ENCODE assay signal across 14 cellular contexts in genomic region chr7:139117599-139118233, GRCh38. TPM values are rescaled to one million over a fixed set of nuclear protein-coding genes. Genes with fewer than 3 reads are reported as not detected.
A peak's percentile ranks its signal among the peaks of the same experiment; 100 is the strongest.
DNase-seq lines count a peak whose midpoint lies in the region; ATAC-seq and TF ChIP-seq lines count a peak whose summit lies in the region.
"Had no signal": no experiment of that assay in that cellular context is flagged by ENCODE, and none has a peak within 500 bp of the region (broad histone marks: within the 10 kb centered on the region; RNA-seq: fewer than 3 reads in every experiment).

No MANE protein-coding gene starts in this region.

- H3K4me3 ChIP-seq in osteoblast (ENCODE audit: insufficient read depth, low read length), result no peak overlapping the region
- H3K4me3 ChIP-seq: psoas muscle, SK-N-MC had no signal

- H3K79me2 ChIP-seq in osteoblast (ENCODE audit: insufficient read depth, low read length), result no peaks in the 10 kb centered on the region

- DNase-seq in activated T-cell treated with anti-CD3 and anti-CD28 coated beads, Interleukin-2, amount 50 U/mL, for 4 hours, result no peak
- no peak for DNase-seq in activated T-cell treated with anti-CD3 and anti-CD28 coated beads, Interleukin-2, amount 50 U/mL, for 1 hour
- DNase-seq in DMS53 treated with DMSO at 0.1 percent for 48 hours (lab: John Stamatoyannopoulos, UW; ENCODE audit: unreplicated experiment), result peak; percentile 63
- DNase-seq in activated naive CD8-positive, alpha-beta T cell treated with anti-CD3 and anti-CD28 coated beads, Interleukin-2, amount 50 U/mL, for 24 hours, result no peak
- peak; percentile 64 for DNase-seq in osteoblast (ENCODE audit: insufficient read length, low spot score, missing footprints)
- DNase-seq in NCI-H82 treated with DMSO at 0.1 percent for 48 hours (lab: John Stamatoyannopoulos, UW; ENCODE audit: unreplicated experiment), result no peak
- no peak for DNase-seq in SIG-M5 treated with dmso at 0.1 percent for 504 hours (lab: John Stamatoyannopoulos, UW; ENCODE audit: unreplicated experiment)
- DNase-seq: central memory CD4-positive, alpha-beta T cell; DMS 273 treated with DMSO at 0.1 percent for 48 hours; left lung; psoas muscle had no signal

- no peaks in the 10 kb centered on the region for H3K9me3 ChIP-seq in osteoblast (ENCODE audit: low read depth, low read length)
- H3K9me3 ChIP-seq: left lung, psoas muscle had no signal

- H3K27ac Mint-ChIP-seq in activated naive CD8-positive, alpha-beta T cell treated with anti-CD3 and anti-CD28 coated beads, Interleukin-2, amount 50 U/mL, for 24 hours, result peak overlapping the region; percentile 57

- no peaks in the 10 kb centered on the region for H3K36me3 Mint-ChIP-seq in activated T-cell treated with anti-CD3 and anti-CD28 coated beads, Interleukin-2, amount 50 U/mL, for 4 hours (ENCODE audit: insufficient read depth)
- no peaks in the 10 kb centered on the region for H3K36me3 Mint-ChIP-seq in activated naive CD8-positive, alpha-beta T cell treated with anti-CD3 and anti-CD28 coated beads, Interleukin-2, amount 50 U/mL, for 24 hours (ENCODE audit: low read depth)

- peaks cover 37% of the 10 kb centered on the region for H3K4me1 Mint-ChIP-seq in activated T-cell treated with anti-CD3 and anti-CD28 coated beads, Interleukin-2, amount 50 U/mL, for 4 hours (ENCODE audit: low read depth)
- peaks cover 26% of the 10 kb centered on the region for H3K4me1 Mint-ChIP-seq in activated naive CD8-positive, alpha-beta T cell treated with anti-CD3 and anti-CD28 coated beads, Interleukin-2, amount 50 U/mL, for 24 hours

- peak overlapping the region; percentile 55 for H3K4me3 Mint-ChIP-seq in activated T-cell treated with anti-CD3 and anti-CD28 coated beads, Interleukin-2, amount 50 U/mL, for 4 hours
- H3K4me3 Mint-ChIP-seq in activated naive CD8-positive, alpha-beta T cell treated with anti-CD3 and anti-CD28 coated beads, Interleukin-2, amount 50 U/mL, for 24 hours, result peak overlapping the region; percentile 67

- H3K27me3 Mint-ChIP-seq in activated T-cell treated with anti-CD3 and anti-CD28 coated beads, Interleukin-2, amount 50 U/mL, for 4 hours (ENCODE audit: low read depth), result no peaks in the 10 kb centered on the region
- no peaks in the 10 kb centered on the region for H3K27me3 Mint-ChIP-seq in activated naive CD8-positive, alpha-beta T cell treated with anti-CD3 and anti-CD28 coated beads, Interleukin-2, amount 50 U/mL, for 24 hours

- H3K9me3 Mint-ChIP-seq in activated T-cell treated with anti-CD3 and anti-CD28 coated beads, Interleukin-2, amount 50 U/mL, for 4 hours, result no peaks in the 10 kb centered on the region
- no peaks in the 10 kb centered on the region for H3K9me3 Mint-ChIP-seq in activated naive CD8-positive, alpha-beta T cell treated with anti-CD3 and anti-CD28 coated beads, Interleukin-2, amount 50 U/mL, for 24 hours

- peaks cover 7% of the 10 kb centered on the region for H3K27me3 ChIP-seq in osteoblast (ENCODE audit: insufficient read depth, low read length)
- H3K27me3 ChIP-seq: left lung had no signal

- H3K36me3 ChIP-seq in osteoblast (ENCODE audit: insufficient read depth, low read length), result no peaks in the 10 kb centered on the region
- H3K36me3 ChIP-seq: left lung had no signal

- ATAC-seq in activated T-cell treated with anti-CD3 and anti-CD28 coated beads, Interleukin-2, amount 50 U/mL, for 4 hours, result no peak
- ATAC-seq in activated naive CD8-positive, alpha-beta T cell treated with anti-CD3 and anti-CD28 coated beads, Interleukin-2, amount 50 U/mL, for 24 hours, result no peak
- no peak for ATAC-seq in GM21423 (IDR thresholded peaks at IDR 0.05; ENCODE audit: unreplicated experiment)
- ATAC-seq: psoas muscle had no signal

- H2AFZ ChIP-seq in osteoblast (ENCODE audit: low read length), result no peak overlapping the region

- H3K27ac ChIP-seq in osteoblast (ENCODE audit: low read depth, low read length), result no peak overlapping the region
- H3K27ac ChIP-seq: KMS-11, psoas muscle, SK-N-MC had no signal

- H3K4me1 ChIP-seq in osteoblast (ENCODE audit: insufficient read depth, low read length), result no peaks in the 10 kb centered on the region
- H3K4me1 ChIP-seq: psoas muscle had no signal

- no peaks in the 10 kb centered on the region for H4K20me1 ChIP-seq in osteoblast (ENCODE audit: insufficient read depth, low read length)

- TF ChIP-seq CTCF in osteoblast (IDR thresholded peaks at IDR 0.05; ENCODE audit: extremely low read depth, low read depth, low read length), result no peak

- peak overlapping the region; percentile 37 for H3K4me2 ChIP-seq in osteoblast (ENCODE audit: insufficient read depth, low read length)
- H3K4me2 ChIP-seq: KMS-11 had no signal

RNA-seq across cellular contexts. Expression of gene ZC3HAV1, which starts 8.2 kb away (rescaled TPM):
- total RNA-seq in activated T-cell treated with anti-CD3 and anti-CD28 coated beads, Interleukin-2, amount 50 U/mL, for 4 hours, result 10 to 100 TPM; 78.5 to 93.0 (median 82.4) TPM
- total RNA-seq in osteoblast, result 42.4 and 44.5 TPM in 2 replicates

Comparison
In these comparisons a context has a peak if more than half of its experiments do, and no peak if none do; other contexts are left out.
1. DNase-seq: peak in DMS53 treated with DMSO at 0.1 percent for 48 hours (single experiment) and osteoblast (single experiment); none in activated T-cell treated with anti-CD3 and anti-CD28 coated beads, Interleukin-2, amount 50 U/mL, for 4 hours (single experiment), activated T-cell treated with anti-CD3 and anti-CD28 coated beads, Interleukin-2, amount 50 U/mL, for 1 hour (single experiment), activated naive CD8-positive, alpha-beta T cell treated with anti-CD3 and anti-CD28 coated beads, Interleukin-2, amount 50 U/mL, for 24 hours (single experiment), NCI-H82 treated with DMSO at 0.1 percent for 48 hours (single experiment) and SIG-M5 treated with dmso at 0.1 percent for 504 hours (single experiment).